In the genomic region with DNA sequence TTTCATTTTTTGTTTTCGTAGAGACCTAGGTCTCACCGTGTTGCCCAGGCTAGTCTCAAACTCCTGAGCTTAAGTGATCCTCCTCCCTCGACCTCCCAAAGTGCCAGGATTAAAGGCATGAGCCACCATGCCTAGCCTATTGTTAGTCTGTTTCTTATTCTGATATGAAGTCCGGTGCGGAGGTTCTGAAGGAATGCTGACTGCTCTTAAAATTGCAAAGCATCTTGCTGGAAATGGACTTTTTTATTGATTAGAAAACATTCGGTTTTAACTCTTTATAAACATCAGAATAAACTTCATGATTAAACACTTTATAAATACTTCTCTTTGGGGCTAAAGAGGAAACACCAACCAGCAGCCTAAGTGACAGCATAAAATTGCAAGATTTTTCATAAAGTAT, we compare ENCODE assay signal across 1 cellular context.
TF ChIP-seq lines count a peak whose summit lies in the region.

No MANE protein-coding gene starts in this region.

TF ChIP-seq in GM12878, 131 proteins besides CTCF, POLR2A, EP300 and RAD21:
- TF ChIP-seq CREM (IDR thresholded peaks at IDR 0.05; ENCODE audit: low read depth) (0 out of 2 replicates have a peak, but pooled peaks have one; percentile 4), CREB1 (IDR thresholded peaks at IDR 0.05; ENCODE audit: low read depth) (no peak)
